Comparison of ENCODE assay signal across 11 cellular contexts in the genomic region with DNA sequence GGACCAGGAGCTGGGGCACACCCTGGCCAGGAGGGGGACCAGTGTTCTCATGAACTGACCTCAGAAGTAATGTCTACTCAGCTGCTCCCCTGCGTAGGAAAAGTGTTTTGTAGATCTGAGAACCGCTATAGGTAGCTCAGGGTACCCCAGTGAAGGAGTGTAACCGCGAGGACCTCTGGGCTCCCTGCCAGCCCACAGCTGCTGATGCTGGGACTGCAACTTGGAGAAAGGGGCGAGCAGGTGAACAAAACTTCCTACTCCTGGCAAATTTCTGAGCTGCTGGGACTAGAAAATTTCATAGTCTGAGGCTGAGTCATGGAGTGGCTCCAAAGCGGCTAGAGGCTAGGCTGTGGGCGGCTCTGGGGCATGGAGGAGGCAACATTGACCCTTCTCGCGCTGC. TPM values are rescaled to one million over a fixed set of nuclear protein-coding genes. Genes with fewer than 3 reads are reported as not detected.
DNase-seq lines count a peak whose midpoint lies in the region; ATAC-seq and TF ChIP-seq lines count a peak whose summit lies in the region.
"Had no signal": no experiment of that assay in that cellular context is flagged by ENCODE, and none has a peak within 500 bp of the region (broad histone marks: within the 10 kb centered on the region; RNA-seq: fewer than 3 reads in every experiment).

No MANE protein-coding gene starts in this region.

- H3K4me3 Mint-ChIP-seq in HFFc6: no peak overlapping the region; the same call in 1 of the 2 replicates
- H3K4me3 Mint-ChIP-seq: nephron had no signal

- H3K27me3 Mint-ChIP-seq in HFFc6 (ENCODE audit: insufficient read depth): peaks cover 8% of the 10 kb centered on the region

- H3K27ac Mint-ChIP-seq in HFFc6: peak overlapping the region; percentile 85

- no peaks in the 10 kb centered on the region for H3K9me3 Mint-ChIP-seq in HFFc6
- H3K9me3 Mint-ChIP-seq: nephron had no signal

- ATAC-seq in GM21786 (IDR thresholded peaks at IDR 0.05; ENCODE audit: unreplicated experiment): no peak
- no peak for ATAC-seq in GM21390 (IDR thresholded peaks at IDR 0.05; ENCODE audit: unreplicated experiment)

- peak; percentile 48 for TF ChIP-seq CTCF in HFFc6 (IDR thresholded peaks at IDR 0.05)

- DNase-seq in DMS 273 (lab: John Stamatoyannopoulos, UW; ENCODE audit: unreplicated experiment): peak; percentile 24
- DNase-seq in DMS 273 treated with DMSO at 0.1 percent for 48 hours (lab: John Stamatoyannopoulos, UW): no peak
- peak; percentile 21 for DNase-seq in HFFc6
- peak; percentile 75 for DNase-seq in astrocyte of the hippocampus (ENCODE audit: low read depth, low spot score)
- DNase-seq in myocyte (ENCODE audit: low read depth): peak; percentile 25
- DNase-seq in NCI-H82 (lab: John Stamatoyannopoulos, UW): no peak
- DNase-seq: NCI-H1092, Peyer's patch had no signal

- H3K4me1 Mint-ChIP-seq in HFFc6 (ENCODE audit: low read depth): peaks cover 23% of the 10 kb centered on the region

- no peaks in the 10 kb centered on the region for H3K36me3 Mint-ChIP-seq in HFFc6 (ENCODE audit: low read depth)

RNA-seq across cellular contexts. Expression of a gene that starts 51.9 kb away (rescaled TPM):
- 10 to 100 TPM; 65.4 to 75.6 (median 70.2) TPM for total RNA-seq in HFFc6 (2021; fragmentation: NEBNext Ultra II Directional; extraction: Animal tissue kit (Norgen Biotek cat#: 25700))
- 48.9 and 55.6 TPM in 2 replicates for total RNA-seq in myocyte
- 93.4 TPM for polyA plus RNA-seq in myocyte (2012)

Comparison
In these comparisons a context has a peak if more than half of its experiments do, and no peak if none do; other contexts are left out.
1. DNase-seq: peak in DMS 273 (single experiment), HFFc6 (single experiment), astrocyte of the hippocampus (single experiment) and myocyte (single experiment); none in DMS 273 treated with DMSO at 0.1 percent for 48 hours (single experiment) and NCI-H82 (single experiment).